1 cellular context compared by ENCODE assay signal in the genomic region with DNA sequence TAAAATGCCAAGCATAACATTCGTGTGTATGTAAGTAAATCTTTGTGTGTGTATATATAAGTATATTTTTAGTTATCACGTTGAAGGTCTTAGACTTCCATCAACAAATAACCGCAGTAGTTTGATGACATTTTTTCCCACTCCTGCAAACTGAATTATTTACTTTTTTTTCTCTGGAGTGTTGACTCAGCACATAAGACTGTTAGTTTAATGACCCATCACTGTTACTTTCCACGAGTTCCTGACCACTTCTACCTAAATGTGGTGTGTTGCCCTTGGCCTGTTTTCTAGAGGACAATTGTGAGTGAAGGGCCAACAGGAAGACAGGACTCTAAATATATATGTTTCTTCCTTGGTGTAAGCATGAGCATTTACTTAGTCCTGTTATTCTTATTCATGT.
TF ChIP-seq lines count a peak whose summit lies in the region.

No MANE protein-coding gene starts in this region.

TF ChIP-seq in HepG2, 621 proteins besides CTCF, POLR2A, EP300 and RAD21 (continued from another document and continues in another):
- TF ChIP-seq, protein P1, sequence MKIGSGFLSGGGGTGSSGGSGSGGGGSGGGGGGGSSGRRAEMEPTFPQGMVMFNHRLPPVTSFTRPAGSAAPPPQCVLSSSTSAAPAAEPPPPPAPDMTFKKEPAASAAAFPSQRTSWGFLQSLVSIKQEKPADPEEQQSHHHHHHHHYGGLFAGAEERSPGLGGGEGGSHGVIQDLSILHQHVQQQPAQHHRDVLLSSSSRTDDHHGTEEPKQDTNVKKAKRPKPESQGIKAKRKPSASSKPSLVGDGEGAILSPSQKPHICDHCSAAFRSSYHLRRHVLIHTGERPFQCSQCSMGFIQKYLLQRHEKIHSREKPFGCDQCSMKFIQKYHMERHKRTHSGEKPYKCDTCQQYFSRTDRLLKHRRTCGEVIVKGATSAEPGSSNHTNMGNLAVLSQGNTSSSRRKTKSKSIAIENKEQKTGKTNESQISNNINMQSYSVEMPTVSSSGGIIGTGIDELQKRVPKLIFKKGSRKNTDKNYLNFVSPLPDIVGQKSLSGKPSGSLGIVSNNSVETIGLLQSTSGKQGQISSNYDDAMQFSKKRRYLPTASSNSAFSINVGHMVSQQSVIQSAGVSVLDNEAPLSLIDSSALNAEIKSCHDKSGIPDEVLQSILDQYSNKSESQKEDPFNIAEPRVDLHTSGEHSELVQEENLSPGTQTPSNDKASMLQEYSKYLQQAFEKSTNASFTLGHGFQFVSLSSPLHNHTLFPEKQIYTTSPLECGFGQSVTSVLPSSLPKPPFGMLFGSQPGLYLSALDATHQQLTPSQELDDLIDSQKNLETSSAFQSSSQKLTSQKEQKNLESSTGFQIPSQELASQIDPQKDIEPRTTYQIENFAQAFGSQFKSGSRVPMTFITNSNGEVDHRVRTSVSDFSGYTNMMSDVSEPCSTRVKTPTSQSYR (CRISPR knock-in tag; IDR thresholded peaks at IDR 0.05; ENCODE audit: borderline replicate concordance) = no peak
- TF ChIP-seq KLF13 (CRISPR knock-in tag; IDR thresholded peaks at IDR 0.05) (no peak), HOXA5 (CRISPR knock-in tag; IDR thresholded peaks at IDR 0.05) (no peak), HMG20A (CRISPR knock-in tag; IDR thresholded peaks at IDR 0.05; ENCODE audit: borderline replicate concordance) (peak; percentile 93), TGIF2 (CRISPR knock-in tag; IDR thresholded peaks at IDR 0.05) (no peak), MIXL1 (CRISPR knock-in tag; IDR thresholded peaks at IDR 0.05) (peak; percentile 92), ZNF589 (CRISPR knock-in tag; conservative IDR thresholded peaks at IDR 0.05) (no peak), POGZ (CRISPR knock-in tag; IDR thresholded peaks at IDR 0.05) (no peak), ZNF7 (CRISPR knock-in tag; IDR thresholded peaks at IDR 0.05) (no peak), ZKSCAN5 (CRISPR knock-in tag; IDR thresholded peaks at IDR 0.05) (no peak), MAFK (conservative IDR thresholded peaks at IDR 0.05 in 1 of 2, IDR thresholded peaks at IDR 0.05 in 1 of 2; ENCODE audit: low read length in 2 of 2) (peak; percentile 98 to 99), ZNF251 (CRISPR knock-in tag; IDR thresholded peaks at IDR 0.05) (no peak), GATAD2A (CRISPR knock-in tag; IDR thresholded peaks at IDR 0.05) (peak; percentile 84), RARA (CRISPR knock-in tag; IDR thresholded peaks at IDR 0.05) (peak; percentile 86), ZNF460 (CRISPR knock-in tag; IDR thresholded peaks at IDR 0.05; ENCODE audit: borderline replicate concordance) (no peak), RARG (CRISPR knock-in tag; IDR thresholded peaks at IDR 0.05; ENCODE audit: low read depth) (no peak), DMAP1 (CRISPR knock-in tag; IDR thresholded peaks at IDR 0.05) (no peak), HHEX (CRISPR knock-in tag; IDR thresholded peaks at IDR 0.05) (peak; percentile 63), FOXA3 (CRISPR knock-in tag; IDR thresholded peaks at IDR 0.05) (peak; percentile 92), ZNF17 (CRISPR knock-in tag; IDR thresholded peaks at IDR 0.05) (no peak), ZBTB7A (CRISPR knock-in tag; IDR thresholded peaks at IDR 0.05) (no peak), REXO4 (CRISPR knock-in tag; IDR thresholded peaks at IDR 0.05; ENCODE audit: borderline replicate concordance) (no peak), SMC3 (IDR thresholded peaks at IDR 0.05; ENCODE audit: low read length) (no peak), GFI1 (CRISPR knock-in tag; IDR thresholded peaks at IDR 0.05; ENCODE audit: borderline replicate concordance) (peak; percentile 39; the same call in 1 of the 2 replicates), MEIS2 (CRISPR knock-in tag; IDR thresholded peaks at IDR 0.05) (no peak), ZMYM4 (CRISPR knock-in tag; IDR thresholded peaks at IDR 0.05) (no peak), NR3C1 (CRISPR knock-in tag; IDR thresholded peaks at IDR 0.05) (no peak), RXRB (CRISPR knock-in tag; IDR thresholded peaks at IDR 0.05; ENCODE audit: borderline replicate concordance) (peak; percentile 85)
- TF ChIP-seq, protein P2, sequence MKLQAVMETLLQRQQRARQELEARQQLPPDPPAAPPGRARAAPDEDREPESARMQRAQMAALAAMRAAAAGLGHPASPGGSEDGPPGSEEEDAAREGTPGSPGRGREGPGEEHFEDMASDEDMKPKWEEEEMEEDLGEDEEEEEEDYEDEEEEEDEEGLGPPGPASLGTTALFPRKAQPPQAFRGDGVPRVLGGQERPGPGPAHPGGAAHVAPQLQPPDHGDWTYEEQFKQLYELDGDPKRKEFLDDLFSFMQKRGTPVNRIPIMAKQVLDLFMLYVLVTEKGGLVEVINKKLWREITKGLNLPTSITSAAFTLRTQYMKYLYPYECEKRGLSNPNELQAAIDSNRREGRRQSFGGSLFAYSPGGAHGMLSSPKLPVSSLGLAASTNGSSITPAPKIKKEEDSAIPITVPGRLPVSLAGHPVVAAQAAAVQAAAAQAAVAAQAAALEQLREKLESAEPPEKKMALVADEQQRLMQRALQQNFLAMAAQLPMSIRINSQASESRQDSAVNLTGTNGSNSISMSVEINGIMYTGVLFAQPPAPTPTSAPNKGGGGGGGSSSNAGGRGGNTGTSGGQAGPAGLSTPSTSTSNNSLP (IDR thresholded peaks at IDR 0.05; ENCODE audit: low read depth, low read length) = no peak; the same call in 1 of the 2 replicates
- TF ChIP-seq, protein P3, sequence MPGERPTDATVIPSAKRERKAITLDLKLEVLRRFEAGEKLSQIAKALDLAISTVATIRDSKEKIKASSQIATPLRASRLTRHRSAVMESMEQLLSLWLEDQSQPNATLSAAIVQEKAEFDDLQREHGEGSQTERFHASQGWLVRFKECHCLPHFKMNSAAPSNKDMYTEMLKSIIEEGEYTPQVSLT (CRISPR knock-in tag; IDR thresholded peaks at IDR 0.05; ENCODE audit: borderline replicate concordance, low read depth) = no peak
- TF ChIP-seq, protein P4, sequence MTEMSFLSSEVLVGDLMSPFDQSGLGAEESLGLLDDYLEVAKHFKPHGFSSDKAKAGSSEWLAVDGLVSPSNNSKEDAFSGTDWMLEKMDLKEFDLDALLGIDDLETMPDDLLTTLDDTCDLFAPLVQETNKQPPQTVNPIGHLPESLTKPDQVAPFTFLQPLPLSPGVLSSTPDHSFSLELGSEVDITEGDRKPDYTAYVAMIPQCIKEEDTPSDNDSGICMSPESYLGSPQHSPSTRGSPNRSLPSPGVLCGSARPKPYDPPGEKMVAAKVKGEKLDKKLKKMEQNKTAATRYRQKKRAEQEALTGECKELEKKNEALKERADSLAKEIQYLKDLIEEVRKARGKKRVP (CRISPR knock-in tag; IDR thresholded peaks at IDR 0.05) = no peak
- TF ChIP-seq, protein P5, sequence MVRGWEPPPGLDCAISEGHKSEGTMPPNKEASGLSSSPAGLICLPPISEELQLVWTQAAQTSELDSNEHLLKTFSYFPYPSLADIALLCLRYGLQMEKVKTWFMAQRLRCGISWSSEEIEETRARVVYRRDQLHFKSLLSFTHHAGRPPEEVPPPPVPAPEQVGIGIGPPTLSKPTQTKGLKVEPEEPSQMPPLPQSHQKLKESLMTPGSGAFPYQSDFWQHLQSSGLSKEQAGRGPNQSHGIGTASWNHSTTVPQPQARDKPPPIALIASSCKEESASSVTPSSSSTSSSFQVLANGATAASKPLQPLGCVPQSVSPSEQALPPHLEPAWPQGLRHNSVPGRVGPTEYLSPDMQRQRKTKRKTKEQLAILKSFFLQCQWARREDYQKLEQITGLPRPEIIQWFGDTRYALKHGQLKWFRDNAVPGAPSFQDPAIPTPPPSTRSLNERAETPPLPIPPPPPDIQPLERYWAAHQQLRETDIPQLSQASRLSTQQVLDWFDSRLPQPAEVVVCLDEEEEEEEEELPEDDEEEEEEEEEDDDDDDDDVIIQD (CRISPR knock-in tag; IDR thresholded peaks at IDR 0.05; ENCODE audit: low read depth) = peak; percentile 59; the same call in 1 of the 2 replicates
- TF ChIP-seq, protein P6, sequence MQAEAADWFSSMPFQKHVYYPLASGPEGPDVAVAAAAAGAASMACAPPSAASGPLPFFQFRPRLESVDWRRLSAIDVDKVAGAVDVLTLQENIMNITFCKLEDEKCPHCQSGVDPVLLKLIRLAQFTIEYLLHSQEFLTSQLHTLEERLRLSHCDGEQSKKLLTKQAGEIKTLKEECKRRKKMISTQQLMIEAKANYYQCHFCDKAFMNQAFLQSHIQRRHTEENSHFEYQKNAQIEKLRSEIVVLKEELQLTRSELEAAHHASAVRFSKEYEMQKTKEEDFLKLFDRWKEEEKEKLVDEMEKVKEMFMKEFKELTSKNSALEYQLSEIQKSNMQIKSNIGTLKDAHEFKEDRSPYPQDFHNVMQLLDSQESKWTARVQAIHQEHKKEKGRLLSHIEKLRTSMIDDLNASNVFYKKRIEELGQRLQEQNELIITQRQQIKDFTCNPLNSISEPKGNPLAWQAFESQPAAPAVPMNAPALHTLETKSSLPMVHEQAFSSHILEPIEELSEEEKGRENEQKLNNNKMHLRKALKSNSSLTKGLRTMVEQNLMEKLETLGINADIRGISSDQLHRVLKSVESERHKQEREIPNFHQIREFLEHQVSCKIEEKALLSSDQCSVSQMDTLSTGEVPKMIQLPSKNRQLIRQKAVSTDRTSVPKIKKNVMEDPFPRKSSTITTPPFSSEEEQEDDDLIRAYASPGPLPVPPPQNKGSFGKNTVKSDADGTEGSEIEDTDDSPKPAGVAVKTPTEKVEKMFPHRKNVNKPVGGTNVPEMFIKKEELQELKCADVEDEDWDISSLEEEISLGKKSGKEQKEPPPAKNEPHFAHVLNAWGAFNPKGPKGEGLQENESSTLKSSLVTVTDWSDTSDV (CRISPR knock-in tag; IDR thresholded peaks at IDR 0.05) = no peak
- TF ChIP-seq, protein P7, sequence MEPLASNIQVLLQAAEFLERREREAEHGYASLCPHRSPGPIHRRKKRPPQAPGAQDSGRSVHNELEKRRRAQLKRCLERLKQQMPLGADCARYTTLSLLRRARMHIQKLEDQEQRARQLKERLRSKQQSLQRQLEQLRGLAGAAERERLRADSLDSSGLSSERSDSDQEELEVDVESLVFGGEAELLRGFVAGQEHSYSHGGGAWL (CRISPR knock-in tag; IDR thresholded peaks at IDR 0.05) = no peak
- TF ChIP-seq, protein P8, sequence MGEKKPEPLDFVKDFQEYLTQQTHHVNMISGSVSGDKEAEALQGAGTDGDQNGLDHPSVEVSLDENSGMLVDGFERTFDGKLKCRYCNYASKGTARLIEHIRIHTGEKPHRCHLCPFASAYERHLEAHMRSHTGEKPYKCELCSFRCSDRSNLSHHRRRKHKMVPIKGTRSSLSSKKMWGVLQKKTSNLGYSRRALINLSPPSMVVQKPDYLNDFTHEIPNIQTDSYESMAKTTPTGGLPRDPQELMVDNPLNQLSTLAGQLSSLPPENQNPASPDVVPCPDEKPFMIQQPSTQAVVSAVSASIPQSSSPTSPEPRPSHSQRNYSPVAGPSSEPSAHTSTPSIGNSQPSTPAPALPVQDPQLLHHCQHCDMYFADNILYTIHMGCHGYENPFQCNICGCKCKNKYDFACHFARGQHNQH (CRISPR knock-in tag; IDR thresholded peaks at IDR 0.05) = peak; percentile 48; the same call in 1 of the 2 replicates
- TF ChIP-seq, protein P9, sequence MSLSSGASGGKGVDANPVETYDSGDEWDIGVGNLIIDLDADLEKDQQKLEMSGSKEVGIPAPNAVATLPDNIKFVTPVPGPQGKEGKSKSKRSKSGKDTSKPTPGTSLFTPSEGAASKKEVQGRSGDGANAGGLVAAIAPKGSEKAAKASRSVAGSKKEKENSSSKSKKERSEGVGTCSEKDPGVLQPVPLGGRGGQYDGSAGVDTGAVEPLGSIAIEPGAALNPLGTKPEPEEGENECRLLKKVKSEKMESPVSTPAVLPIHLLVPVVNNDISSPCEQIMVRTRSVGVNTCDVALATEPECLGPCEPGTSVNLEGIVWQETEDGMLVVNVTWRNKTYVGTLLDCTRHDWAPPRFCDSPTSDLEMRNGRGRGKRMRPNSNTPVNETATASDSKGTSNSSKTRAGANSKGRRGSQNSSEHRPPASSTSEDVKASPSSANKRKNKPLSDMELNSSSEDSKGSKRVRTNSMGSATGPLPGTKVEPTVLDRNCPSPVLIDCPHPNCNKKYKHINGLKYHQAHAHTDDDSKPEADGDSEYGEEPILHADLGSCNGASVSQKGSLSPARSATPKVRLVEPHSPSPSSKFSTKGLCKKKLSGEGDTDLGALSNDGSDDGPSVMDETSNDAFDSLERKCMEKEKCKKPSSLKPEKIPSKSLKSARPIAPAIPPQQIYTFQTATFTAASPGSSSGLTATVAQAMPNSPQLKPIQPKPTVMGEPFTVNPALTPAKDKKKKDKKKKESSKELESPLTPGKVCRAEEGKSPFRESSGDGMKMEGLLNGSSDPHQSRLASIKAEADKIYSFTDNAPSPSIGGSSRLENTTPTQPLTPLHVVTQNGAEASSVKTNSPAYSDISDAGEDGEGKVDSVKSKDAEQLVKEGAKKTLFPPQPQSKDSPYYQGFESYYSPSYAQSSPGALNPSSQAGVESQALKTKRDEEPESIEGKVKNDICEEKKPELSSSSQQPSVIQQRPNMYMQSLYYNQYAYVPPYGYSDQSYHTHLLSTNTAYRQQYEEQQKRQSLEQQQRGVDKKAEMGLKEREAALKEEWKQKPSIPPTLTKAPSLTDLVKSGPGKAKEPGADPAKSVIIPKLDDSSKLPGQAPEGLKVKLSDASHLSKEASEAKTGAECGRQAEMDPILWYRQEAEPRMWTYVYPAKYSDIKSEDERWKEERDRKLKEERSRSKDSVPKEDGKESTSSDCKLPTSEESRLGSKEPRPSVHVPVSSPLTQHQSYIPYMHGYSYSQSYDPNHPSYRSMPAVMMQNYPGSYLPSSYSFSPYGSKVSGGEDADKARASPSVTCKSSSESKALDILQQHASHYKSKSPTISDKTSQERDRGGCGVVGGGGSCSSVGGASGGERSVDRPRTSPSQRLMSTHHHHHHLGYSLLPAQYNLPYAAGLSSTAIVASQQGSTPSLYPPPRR (CRISPR knock-in tag; IDR thresholded peaks at IDR 0.05; ENCODE audit: borderline replicate concordance) = peak; percentile 68; the same call in 1 of the 2 replicates
- TF ChIP-seq, protein P10, sequence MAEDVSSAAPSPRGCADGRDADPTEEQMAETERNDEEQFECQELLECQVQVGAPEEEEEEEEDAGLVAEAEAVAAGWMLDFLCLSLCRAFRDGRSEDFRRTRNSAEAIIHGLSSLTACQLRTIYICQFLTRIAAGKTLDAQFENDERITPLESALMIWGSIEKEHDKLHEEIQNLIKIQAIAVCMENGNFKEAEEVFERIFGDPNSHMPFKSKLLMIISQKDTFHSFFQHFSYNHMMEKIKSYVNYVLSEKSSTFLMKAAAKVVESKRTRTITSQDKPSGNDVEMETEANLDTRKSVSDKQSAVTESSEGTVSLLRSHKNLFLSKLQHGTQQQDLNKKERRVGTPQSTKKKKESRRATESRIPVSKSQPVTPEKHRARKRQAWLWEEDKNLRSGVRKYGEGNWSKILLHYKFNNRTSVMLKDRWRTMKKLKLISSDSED (CRISPR knock-in tag; IDR thresholded peaks at IDR 0.05) = no peak
- TF ChIP-seq, protein P11, sequence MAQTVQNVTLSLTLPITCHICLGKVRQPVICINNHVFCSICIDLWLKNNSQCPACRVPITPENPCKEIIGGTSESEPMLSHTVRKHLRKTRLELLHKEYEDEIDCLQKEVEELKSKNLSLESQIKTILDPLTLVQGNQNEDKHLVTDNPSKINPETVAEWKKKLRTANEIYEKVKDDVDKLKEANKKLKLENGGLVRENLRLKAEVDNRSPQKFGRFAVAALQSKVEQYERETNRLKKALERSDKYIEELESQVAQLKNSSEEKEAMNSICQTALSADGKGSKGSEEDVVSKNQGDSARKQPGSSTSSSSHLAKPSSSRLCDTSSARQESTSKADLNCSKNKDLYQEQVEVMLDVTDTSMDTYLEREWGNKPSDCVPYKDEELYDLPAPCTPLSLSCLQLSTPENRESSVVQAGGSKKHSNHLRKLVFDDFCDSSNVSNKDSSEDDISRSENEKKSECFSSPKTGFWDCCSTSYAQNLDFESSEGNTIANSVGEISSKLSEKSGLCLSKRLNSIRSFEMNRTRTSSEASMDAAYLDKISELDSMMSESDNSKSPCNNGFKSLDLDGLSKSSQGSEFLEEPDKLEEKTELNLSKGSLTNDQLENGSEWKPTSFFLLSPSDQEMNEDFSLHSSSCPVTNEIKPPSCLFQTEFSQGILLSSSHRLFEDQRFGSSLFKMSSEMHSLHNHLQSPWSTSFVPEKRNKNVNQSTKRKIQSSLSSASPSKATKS (CRISPR knock-in tag; IDR thresholded peaks at IDR 0.05) = no peak
